ENCODE assay signal across 1 cellular context in the genomic region with DNA sequence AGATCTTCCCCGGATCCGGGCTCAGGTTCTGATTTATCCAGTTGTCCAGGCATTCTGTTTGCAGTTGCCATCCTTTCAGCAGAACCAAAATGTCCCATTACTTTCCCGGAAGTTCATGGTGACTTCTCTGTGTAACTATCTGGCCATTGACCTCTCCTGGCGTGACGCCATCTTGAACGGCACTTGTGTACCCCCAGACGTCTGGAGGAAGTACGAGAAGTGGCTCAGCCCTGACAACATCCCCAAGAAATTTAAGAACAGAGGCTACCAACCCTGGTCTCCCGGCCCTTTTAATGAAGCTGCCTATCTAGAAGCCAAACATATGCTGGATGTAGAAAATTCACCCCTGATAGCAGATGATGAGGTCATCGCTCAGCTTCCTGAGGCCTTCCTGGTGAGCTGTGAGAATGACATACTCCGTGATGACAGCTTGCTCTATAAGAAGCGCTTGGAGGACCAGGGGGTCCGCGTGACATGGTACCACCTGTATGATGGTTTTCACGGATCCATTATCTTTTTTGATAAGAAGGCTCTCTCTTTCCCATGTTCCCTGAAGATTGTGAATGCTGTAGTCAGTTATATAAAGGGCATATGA.
TF ChIP-seq lines count a peak whose summit lies in the region.

No MANE protein-coding gene starts in this region.

TF ChIP-seq in IMR-90, 13 proteins besides CTCF, POLR2A, EP300 and RAD21 (continued from another document):
- TF ChIP-seq ELK1 (IDR thresholded peaks at IDR 0.05; ENCODE audit: borderline replicate concordance, low read depth, low read length) (no peak), BHLHE40 (IDR thresholded peaks at IDR 0.05; ENCODE audit: low read depth, low read length) (no peak), NFE2L2 (IDR thresholded peaks at IDR 0.05; ENCODE audit: low read depth, low read length) (no peak)
- TF ChIP-seq, protein P1, sequence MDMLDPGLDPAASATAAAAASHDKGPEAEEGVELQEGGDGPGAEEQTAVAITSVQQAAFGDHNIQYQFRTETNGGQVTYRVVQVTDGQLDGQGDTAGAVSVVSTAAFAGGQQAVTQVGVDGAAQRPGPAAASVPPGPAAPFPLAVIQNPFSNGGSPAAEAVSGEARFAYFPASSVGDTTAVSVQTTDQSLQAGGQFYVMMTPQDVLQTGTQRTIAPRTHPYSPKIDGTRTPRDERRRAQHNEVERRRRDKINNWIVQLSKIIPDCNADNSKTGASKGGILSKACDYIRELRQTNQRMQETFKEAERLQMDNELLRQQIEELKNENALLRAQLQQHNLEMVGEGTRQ (IDR thresholded peaks at IDR 0.05; ENCODE audit: low read depth, low read length), result no peak
